In genomic region chr22:32852346-32853251, GRCh38 we compare ENCODE assay signal across 11 cellular contexts. TPM values are rescaled to one million over a fixed set of nuclear protein-coding genes. Genes with fewer than 3 reads are reported as not detected.
A peak's percentile ranks its signal among the peaks of the same experiment; 100 is the strongest.
DNase-seq lines count a peak whose midpoint lies in the region; ATAC-seq and TF ChIP-seq lines count a peak whose summit lies in the region.
"Had no signal": no experiment of that assay in that cellular context is flagged by ENCODE, and none has a peak within 500 bp of the region (broad histone marks: within the 10 kb centered on the region; RNA-seq: fewer than 3 reads in every experiment).

No MANE protein-coding gene starts in this region.

- DNase-seq in stimulated activated effector memory CD8-positive, alpha-beta T cell treated with anti-CD3 and anti-CD28 coated beads, Interleukin-12 subunit alpha, Interleukin-12 subunit beta, amount 100 ng/mL, for 72 hours (ENCODE audit: low spot score in 2 of 2): no peak
- DNase-seq in T-cell (no peak), OCI-M2 (lab: John Stamatoyannopoulos, UW; ENCODE audit: unreplicated experiment) (no peak), T1000 (lab: John Stamatoyannopoulos, UW) (no peak), MV-4-11 (lab: John Stamatoyannopoulos, UW) (no peak)
- DNase-seq: activated CD8-positive, alpha-beta memory T cell treated with anti-CD3 and anti-CD28 coated beads, Interleukin-2, amount 50 U/mL, for 4 hours; midbrain had no signal

- peak overlapping the region; percentile 33 to 54 for H3K27ac ChIP-seq in esophagus (ENCODE audit: low read depth in 2 of 2, low read length in 1 of 2)
- H3K27ac ChIP-seq in liver (ENCODE audit: low read depth in 1 of 2, low read length in 2 of 2): no peak overlapping the region

- no peak overlapping the region for H3K9ac ChIP-seq in Loucy (ENCODE audit: low read depth, low read length, poor library complexity, severe bottlenecking)
- H3K9ac ChIP-seq in liver (ENCODE audit: low read depth in 1 of 2, low read length in 2 of 2): no peak overlapping the region

- H3K4me2 ChIP-seq in Loucy (ENCODE audit: low read depth, low read length, poor library complexity, severe bottlenecking): peak overlapping the region; percentile 35

- H3K36me3 Mint-ChIP-seq in stimulated activated effector memory CD8-positive, alpha-beta T cell treated with anti-CD3 and anti-CD28 coated beads, Interleukin-12 subunit alpha, Interleukin-12 subunit beta, amount 100 ng/mL, for 72 hours: no peaks in the 10 kb centered on the region
- H3K36me3 Mint-ChIP-seq in T-cell: no peaks in the 10 kb centered on the region
- H3K36me3 Mint-ChIP-seq: IgD-negative memory B cell had no signal

- H3K9me3 ChIP-seq in Loucy (ENCODE audit: insufficient read depth, low read depth, low read length): peaks cover 3% of the 10 kb centered on the region; the same call in 1 of the 2 replicates
- no peaks in the 10 kb centered on the region for H3K9me3 ChIP-seq in esophagus (ENCODE audit: control insufficient read depth in 2 of 2, insufficient read depth in 1 of 2, low read depth in 1 of 2, low read length in 1 of 2)
- H3K9me3 ChIP-seq in liver (ENCODE audit: control insufficient read depth in 4 of 4, low read length in 3 of 4): no peaks in the 10 kb centered on the region

- H3K4me3 ChIP-seq in Loucy (ENCODE audit: low read length, poor library complexity, severe bottlenecking) (no peak overlapping the region), esophagus (ENCODE audit: low read depth in 1 of 2, low read length in 2 of 2) (no peak overlapping the region), liver (ENCODE audit: low read depth in 1 of 3, low read length in 3 of 3) (no peak overlapping the region)

- H3K27me3 ChIP-seq in Loucy (ENCODE audit: insufficient read depth, low read length, poor library complexity, severe bottlenecking) (no peaks in the 10 kb centered on the region), esophagus (ENCODE audit: control insufficient read depth in 1 of 2, insufficient read depth in 2 of 2, low read length in 2 of 2) (no peaks in the 10 kb centered on the region), liver (ENCODE audit: control insufficient read depth in 4 of 4, insufficient read depth in 4 of 4, low read length in 3 of 4) (no peaks in the 10 kb centered on the region)

- no peak overlapping the region for H3K27ac Mint-ChIP-seq in stimulated activated effector memory CD8-positive, alpha-beta T cell treated with anti-CD3 and anti-CD28 coated beads, Interleukin-12 subunit alpha, Interleukin-12 subunit beta, amount 100 ng/mL, for 72 hours
- no peak overlapping the region for H3K27ac Mint-ChIP-seq in T-cell
- H3K27ac Mint-ChIP-seq: IgD-negative memory B cell had no signal

- no peak for TF ChIP-seq RAD21 in liver (IDR thresholded peaks at IDR 0.05)

- H3K9me2 ChIP-seq in Loucy (replicated peaks; ENCODE audit: low read depth, low read length): no peaks in the 10 kb centered on the region

- no peaks in the 10 kb centered on the region for H3K79me2 ChIP-seq in Loucy (ENCODE audit: insufficient read depth, low read length)

- H3K4me3 Mint-ChIP-seq in stimulated activated effector memory CD8-positive, alpha-beta T cell treated with anti-CD3 and anti-CD28 coated beads, Interleukin-12 subunit alpha, Interleukin-12 subunit beta, amount 100 ng/mL, for 72 hours: no peak overlapping the region
- no peak overlapping the region for H3K4me3 Mint-ChIP-seq in T-cell
- H3K4me3 Mint-ChIP-seq: IgD-negative memory B cell had no signal

- no peaks in the 10 kb centered on the region for H4K20me1 ChIP-seq in Loucy (ENCODE audit: insufficient read depth, low read length, poor library complexity, severe bottlenecking)

- H3K4me1 Mint-ChIP-seq in stimulated activated effector memory CD8-positive, alpha-beta T cell treated with anti-CD3 and anti-CD28 coated beads, Interleukin-12 subunit alpha, Interleukin-12 subunit beta, amount 100 ng/mL, for 72 hours: no peaks in the 10 kb centered on the region
- no peaks in the 10 kb centered on the region for H3K4me1 Mint-ChIP-seq in T-cell

- TF ChIP-seq CTCF in Loucy (conservative IDR thresholded peaks at IDR 0.05; ENCODE audit: low read length): no peak
- TF ChIP-seq CTCF in liver (IDR thresholded peaks at IDR 0.05; ENCODE audit: low read depth, low read length, missing input control): no peak

- no peaks in the 10 kb centered on the region for H3F3A ChIP-seq in Loucy (ENCODE audit: low read depth)

- H2AFZ ChIP-seq in Loucy (ENCODE audit: low read length): no peak overlapping the region

- CTCF ChIA-PET in T-cell (lab: Charles Lee): no interaction called here

- 52 to 57% methylated on average over 10 of the region's 10 CpGs for WGBS in esophagus, 2 donors
- 72% methylated on average over 10 of the region's 10 CpGs for WGBS in liver

- ATAC-seq in stimulated activated effector memory CD8-positive, alpha-beta T cell treated with anti-CD3 and anti-CD28 coated beads, Interleukin-12 subunit alpha, Interleukin-12 subunit beta, amount 100 ng/mL, for 72 hours: peak; percentile 6
- ATAC-seq in T-cell (replicated peaks in 1 of 4): no peak

- peaks cover 5 to 23% of the 10 kb centered on the region in 2 donors for H3K27me3 Mint-ChIP-seq in T-cell

- H3K36me3 ChIP-seq in Loucy (ENCODE audit: insufficient read depth, low read length): no peaks in the 10 kb centered on the region
- H3K36me3 ChIP-seq in esophagus (ENCODE audit: control insufficient read depth in 2 of 2, insufficient read depth in 2 of 2, low read length in 1 of 2): no peaks in the 10 kb centered on the region
- H3K36me3 ChIP-seq in liver (ENCODE audit: control insufficient read depth in 4 of 4, insufficient read depth in 3 of 4, low read depth in 1 of 4, low read length in 3 of 4): peaks cover 0 to 5% (median under 1%) of the 10 kb centered on the region in 4 donors

- no peaks in the 10 kb centered on the region for H3K9me3 Mint-ChIP-seq in stimulated activated effector memory CD8-positive, alpha-beta T cell treated with anti-CD3 and anti-CD28 coated beads, Interleukin-12 subunit alpha, Interleukin-12 subunit beta, amount 100 ng/mL, for 72 hours
- H3K9me3 Mint-ChIP-seq in T-cell: no peaks in the 10 kb centered on the region
- H3K9me3 Mint-ChIP-seq: IgD-negative memory B cell had no signal

- H3K4me1 ChIP-seq in Loucy (ENCODE audit: insufficient read depth, low read length, poor library complexity, severe bottlenecking): no peaks in the 10 kb centered on the region
- peaks cover 6 to 10% of the 10 kb centered on the region in 2 donors for H3K4me1 ChIP-seq in esophagus (ENCODE audit: control insufficient read depth in 2 of 2, insufficient read depth in 2 of 2, low read length in 1 of 2)
- peaks cover 3 to 13% (median 7%) of the 10 kb centered on the region in 4 donors for H3K4me1 ChIP-seq in liver (ENCODE audit: control insufficient read depth in 4 of 4, insufficient read depth in 4 of 4, low read length in 3 of 4)

- POLR2A ChIA-PET in T-cell (lab: Charles Lee): no interaction called here

TF ChIP-seq in liver, 16 proteins besides CTCF, POLR2A, EP300 and RAD21:
- TF ChIP-seq TAF1 (conservative IDR thresholded peaks at IDR 0.05) (no peak), ZBTB33 (IDR thresholded peaks at IDR 0.05) (no peak), FOXA1 (IDR thresholded peaks at IDR 0.05) (no peak), MAX (IDR thresholded peaks at IDR 0.05) (no peak), JUND (IDR thresholded peaks at IDR 0.05) (no peak), RXRA (IDR thresholded peaks at IDR 0.05) (no peak), FOXA2 (IDR thresholded peaks at IDR 0.05) (no peak), NR2F2 (IDR thresholded peaks at IDR 0.05) (peak; percentile 89), EGR1 (IDR thresholded peaks at IDR 0.05; ENCODE audit: low read depth in 2 of 2) (no peak), SP1 (IDR thresholded peaks at IDR 0.05) (peak; percentile 65), YY1 (IDR thresholded peaks at IDR 0.05) (no peak), HNF4A (conservative IDR thresholded peaks at IDR 0.05) (no peak)

RNA-seq across cellular contexts. Expression of gene TIMP3, which starts 51.1 kb away (rescaled TPM):
- polyA plus RNA-seq in esophagus (10 to 100 TPM in 1 of 2 donors, 1 to 10 TPM in 1; 8.9 to 24.7 TPM), liver (10 to 100 TPM; 30.7 to 31.7 TPM)
- total RNA-seq in liver (10 to 100 TPM; 28.0 to 44.0 TPM), T-cell (1 to 10 TPM in 3 of 5 donors, under 1 TPM in 2; 0.07 to 1.7 (median 1.1) TPM)
- polyA plus RNA-seq: IgD-negative memory B cell had no signal

Comparison
In these comparisons a context has a peak if more than half of its experiments do, and no peak if none do; other contexts are left out.
1. H3K27ac ChIP-seq: peak in esophagus (2 of 2); none in liver (0 of 2).
2. RNA of gene TIMP3, which starts 51.1 kb away (total RNA-seq): 28.0 to 44.0 TPM in liver; 0.07 to 1.7 TPM in T-cell; every median in the first group is over 10 times any median in the second.